28 cellular contexts compared by ENCODE assay signal in genomic region chr16:19713697-19714096, GRCh38. TPM values are rescaled to one million over a fixed set of nuclear protein-coding genes. Genes with fewer than 3 reads are reported as not detected.
DNase-seq lines count a peak whose midpoint lies in the region; ATAC-seq, FAIRE-seq and TF ChIP-seq lines count a peak whose summit lies in the region.
"Had no signal": no experiment of that assay in that cellular context is flagged by ENCODE, and none has a peak within 500 bp of the region (broad histone marks: within the 10 kb centered on the region; RNA-seq: fewer than 3 reads in every experiment).

No MANE protein-coding gene starts in this region.

- H3K27me3 Mint-ChIP-seq in activated T-helper 17 cell treated with anti-CD3 and anti-CD28 coated beads, Interleukin-2, amount 50 U/mL, for 72 hours = no peaks in the 10 kb centered on the region
- H3K27me3 Mint-ChIP-seq: CD4-positive, CD25-positive, alpha-beta regulatory T cell had no signal

- H3K9me3 Mint-ChIP-seq in activated T-helper 17 cell treated with anti-CD3 and anti-CD28 coated beads, Interleukin-2, amount 50 U/mL, for 72 hours = no peaks in the 10 kb centered on the region
- H3K9me3 Mint-ChIP-seq: CD14-positive monocyte; CD4-positive, CD25-positive, alpha-beta regulatory T cell; CD8-positive, alpha-beta T cell had no signal

- H3K9me3 ChIP-seq in HepG2 (ENCODE audit: low read length) (no peaks in the 10 kb centered on the region), right lobe of liver (no peaks in the 10 kb centered on the region), osteoblast (ENCODE audit: low read depth, low read length) (no peaks in the 10 kb centered on the region)
- H3K9me3 ChIP-seq: BE2C, BLaER1, Caco-2 had no signal

- H3K4me2 ChIP-seq in HepG2 (ENCODE audit: low read depth, low read length) (no peak overlapping the region), osteoblast (ENCODE audit: insufficient read depth, low read length) (no peak overlapping the region)
- H3K4me2 ChIP-seq: BLaER1 had no signal

- H3K79me2 ChIP-seq in HepG2 (ENCODE audit: insufficient read depth, low read length) (peaks cover 32% of the 10 kb centered on the region), osteoblast (ENCODE audit: insufficient read depth, low read length) (peaks cover 63% of the 10 kb centered on the region)

- H3K4me1 ChIP-seq in HepG2 (ENCODE audit: insufficient read depth, low read length) (peaks cover 37% of the 10 kb centered on the region), right lobe of liver (peaks cover 0 to 8% (median 3%) of the 10 kb centered on the region in 4 donors), osteoblast (ENCODE audit: insufficient read depth, low read length) (peaks cover 4% of the 10 kb centered on the region)
- H3K4me1 ChIP-seq: BE2C had no signal

- peak overlapping the region; percentile 59 for H3K27ac Mint-ChIP-seq in activated T-helper 17 cell treated with anti-CD3 and anti-CD28 coated beads, Interleukin-2, amount 50 U/mL, for 72 hours
- H3K27ac Mint-ChIP-seq: CD8-positive, alpha-beta T cell had no signal

- TF ChIP-seq EP300 in HepG2 (IDR thresholded peaks at IDR 0.05; ENCODE audit: low read depth in 2 of 2, low read length in 2 of 2) = no peak
- TF ChIP-seq EP300 in HepG2 (CRISPR knock-in tag; IDR thresholded peaks at IDR 0.05; ENCODE audit: borderline replicate concordance) = no peak

- no TSS peak for BruUV-seq in HepG2 (replicated peaks; lab: Mats Ljungman, UMichigan)

- TF ChIP-seq POLR2A in HepG2 (IDR thresholded peaks at IDR 0.05; ENCODE audit: insufficient read depth in 1 of 2, low read depth in 2 of 2, low read length in 2 of 2) = no peak
- TF ChIP-seq POLR2A in right lobe of liver (IDR thresholded peaks at IDR 0.05) = no peak
- TF ChIP-seq POLR2A in H54 (IDR thresholded peaks at IDR 0.05; ENCODE audit: low read depth, low read length) = no peak

- H3K4me1 Mint-ChIP-seq in activated T-helper 17 cell treated with anti-CD3 and anti-CD28 coated beads, Interleukin-2, amount 50 U/mL, for 72 hours = peaks cover 32% of the 10 kb centered on the region

- no peak overlapping the region for H3K4me3 ChIP-seq in HepG2 (replicated peaks in 1 of 3; ENCODE audit: insufficient read depth in 1 of 3, low read depth in 2 of 3, low read length in 3 of 3)
- no peak overlapping the region for H3K4me3 ChIP-seq in right lobe of liver
- H3K4me3 ChIP-seq in osteoblast (ENCODE audit: insufficient read depth, low read length) = no peak overlapping the region
- H3K4me3 ChIP-seq: BLaER1, GM12878 had no signal

- ATAC-seq in HepG2 = no peak
- ATAC-seq in right lobe of liver = no peak
- ATAC-seq in activated T-helper 17 cell treated with anti-CD3 and anti-CD28 coated beads, Interleukin-2, amount 50 U/mL, for 72 hours (replicated peaks) = no peak
- no peak for ATAC-seq in HG03108 (IDR thresholded peaks at IDR 0.05; ENCODE audit: unreplicated experiment)
- ATAC-seq: CD8-positive, alpha-beta T cell; GM12878 had no signal

- H3K27me3 ChIP-seq in HepG2 (ENCODE audit: control insufficient read depth in 1 of 2, insufficient read depth in 2 of 2, low read length in 2 of 2) (no peaks in the 10 kb centered on the region; a peak in 1 of 5 replicates), right lobe of liver (no peaks in the 10 kb centered on the region), osteoblast (ENCODE audit: insufficient read depth, low read length) (no peaks in the 10 kb centered on the region)
- H3K27me3 ChIP-seq: BE2C, BLaER1 had no signal

- no peak for TF ChIP-seq RAD21 in HepG2 (CRISPR knock-in tag; IDR thresholded peaks at IDR 0.05)

- H4K20me1 ChIP-seq in HepG2 (ENCODE audit: insufficient read depth, low read length) (peaks cover 4% of the 10 kb centered on the region), osteoblast (ENCODE audit: insufficient read depth, low read length) (peaks cover 18% of the 10 kb centered on the region)

- TF ChIP-seq CTCF in HepG2 (CRISPR knock-in tag; IDR thresholded peaks at IDR 0.05) (no peak), right lobe of liver (IDR thresholded peaks at IDR 0.05) (no peak), osteoblast (IDR thresholded peaks at IDR 0.05; ENCODE audit: extremely low read depth, low read depth, low read length) (no peak)

- H3K36me3 Mint-ChIP-seq in activated T-helper 17 cell treated with anti-CD3 and anti-CD28 coated beads, Interleukin-2, amount 50 U/mL, for 72 hours (ENCODE audit: low read depth) = peaks cover 60% of the 10 kb centered on the region

- no peak overlapping the region for H3K27ac ChIP-seq in HepG2 (ENCODE audit: extremely low read length, insufficient read depth, low read length)
- no peak overlapping the region for H3K27ac ChIP-seq in right lobe of liver
- no peak overlapping the region for H3K27ac ChIP-seq in osteoblast (ENCODE audit: low read depth, low read length)
- H3K27ac ChIP-seq: BLaER1 had no signal

- peaks cover 33 to 41% of the 10 kb centered on the region in 2 experiments for H3K36me3 ChIP-seq in HepG2 (replicated peaks in 1 of 2; ENCODE audit: control insufficient read depth in 1 of 2, insufficient read depth in 2 of 2, low read length in 2 of 2)
- H3K36me3 ChIP-seq in right lobe of liver = peaks cover 0 to 12% (median 0%) of the 10 kb centered on the region in 4 donors
- peaks cover 29% of the 10 kb centered on the region for H3K36me3 ChIP-seq in osteoblast (ENCODE audit: insufficient read depth, low read length)

- CTCF ChIA-PET in HepG2 (lab: Yijun Ruan, JAX; ENCODE audit: low intra/inter-chr PET ratio, low total read pairs) = no interaction called here

- POLR2A ChIA-PET in HepG2 (lab: Yijun Ruan, JAX) = interaction anchor here (0.6 kb wide), 1 partner anchor 24 kb away, joined by 3 read pairs; no protein-coding TSS in a partner anchor

- H3K4me3 Mint-ChIP-seq in activated T-helper 17 cell treated with anti-CD3 and anti-CD28 coated beads, Interleukin-2, amount 50 U/mL, for 72 hours = no peak overlapping the region
- H3K4me3 Mint-ChIP-seq: CD14-positive monocyte; CD8-positive, alpha-beta T cell had no signal

- in situ Hi-C loops in HepG2 (cut with HindIII; ENCODE audit: extremely low pct_ligation_motif_present, low pct_unique_long_range_greater_than_20kb) = no loop called here

- no peak overlapping the region for H3K9ac ChIP-seq in HepG2 (ENCODE audit: insufficient read depth, low read depth, low read length)
- H3K9ac ChIP-seq: BLaER1 had no signal

- 92% methylated on average over 6 of the region's 6 CpGs for WGBS in HepG2 (ENCODE audit: low lambda C conversion rate)
- WGBS in right lobe of liver (ENCODE audit: insufficient coverage, low coverage, low lambda C conversion rate, missing lambda C conversion rate) = 91% methylated on average over 4 of the region's 6 CpGs

- intact Hi-C loops in HepG2 (cut with micrococcal nuclease; ENCODE audit: unreplicated experiment) = no loop called here
- intact Hi-C loops in right lobe of liver (cut with DNase I) = no loop called here

- no peak for FAIRE-seq in HepG2 (lab: Jason Lieb, UNC)
- FAIRE-seq in H54 (lab: Jason Lieb, UNC) = no peak
- FAIRE-seq: A204.1, GM12878, GM12892, GM18507 had no signal

- H2AFZ ChIP-seq in HepG2 (ENCODE audit: low read length) (no peak overlapping the region), osteoblast (ENCODE audit: low read length) (no peak overlapping the region)

- DNase-seq in HepG2 (ENCODE audit: low spot score) = no peak
- no peak for DNase-seq in right lobe of liver
- peak; percentile 82 for DNase-seq in osteoblast (ENCODE audit: insufficient read length, low spot score, missing footprints)
- no peak for DNase-seq in D341Med (ENCODE audit: low spot score)
- DNase-seq in H54 (ENCODE audit: insufficient read length, low spot score) = no peak
- DNase-seq: 8988T; ACHN; BE2C; C1 segment of cervical spinal cord; Caco-2; Calu3; CD4-positive, CD25-positive, alpha-beta regulatory T cell; CD8-positive, alpha-beta T cell; DMS 273 treated with DMSO at 0.1 percent for 48 hours; DMS153; DMS53; DMS79; DND-41; EL; GDM1 had no signal

RNA-seq across cellular contexts. Expression of gene KNOP1, which starts 4.3 kb away (rescaled TPM):
- total RNA-seq in HepG2 (2016; rRNA removed; fragmentation: Illumina TruSeq; extraction: Trizol) (57.5 and 80.3 TPM in 2 replicates), right lobe of liver (1 to 10 TPM; 3.4 to 9.4 (median 7.3) TPM), osteoblast (10.1 and 15.3 TPM in 2 replicates)
- total RNA-seq in HepG2 (2016; cell fraction: cytosol; rRNA removed; fragmentation: Illumina TruSeq; extraction: Trizol; ENCODE audit: low read depth) = 13.0 and 17.5 TPM in 2 replicates
- total RNA-seq in HepG2 (2016; cell fraction: insoluble cytoplasmic fraction; rRNA removed; fragmentation: Illumina TruSeq; extraction: Trizol) = 60.4 and 77.7 TPM in 2 replicates
- 17.7 and 21.4 TPM in 2 replicates for total RNA-seq in HepG2 (2016; cell fraction: membrane; rRNA removed; fragmentation: Illumina TruSeq; extraction: Trizol)
- 37.8 and 39.8 TPM in 2 replicates for total RNA-seq in HepG2 (2016; cell fraction: nucleus; rRNA removed; fragmentation: Illumina TruSeq; extraction: Trizol)
- 20.6 and 21.2 TPM in 2 replicates for polyA plus RNA-seq in HepG2 (2011; rRNA removed)
- polyA plus RNA-seq in HepG2 (2011; cell fraction: cytosol; rRNA removed) = 11.3 and 14.9 TPM in 2 replicates
- 9.1 and 11.2 TPM in 2 replicates for polyA plus RNA-seq in HepG2 (2011; cell fraction: nucleus; rRNA removed)
- polyA plus RNA-seq in HepG2 (2012) = 34.8 and 37.7 TPM in 2 replicates
- 4.9 and 5.2 TPM in 2 replicates for polyA plus RNA-seq in HepG2 (2016; cell fraction: cytosol; fragmentation: Illumina TruSeq; extraction: Trizol; ENCODE audit: low read depth)
- polyA plus RNA-seq in HepG2 (2016; cell fraction: insoluble cytoplasmic fraction; fragmentation: Illumina TruSeq; extraction: Trizol; ENCODE audit: low read depth) = 78.5 and 79.9 TPM in 2 replicates
- polyA plus RNA-seq in HepG2 (2016; cell fraction: membrane; fragmentation: Illumina TruSeq; extraction: Trizol; ENCODE audit: low read depth) = 9.0 and 11.9 TPM in 2 replicates
- 45.4 and 46.8 TPM in 2 replicates for polyA plus RNA-seq in HepG2 (2016; cell fraction: nucleus; fragmentation: Illumina TruSeq; extraction: Trizol; ENCODE audit: insufficient read depth, low read depth)
- polyA minus RNA-seq in HepG2 (2011; rRNA and poly(A)+ RNA removed; ENCODE audit: low replicate concordance) = 13.7 and 26.8 TPM in 2 replicates
- polyA minus RNA-seq in HepG2 (2011; cell fraction: cytosol; rRNA and poly(A)+ RNA removed) = 6.0 and 8.2 TPM in 2 replicates
- polyA minus RNA-seq in HepG2 (2011; cell fraction: nucleus; rRNA and poly(A)+ RNA removed) = 29.0 and 29.1 TPM in 2 replicates
- total RNA-seq in activated T-helper 17 cell treated with anti-CD3 and anti-CD28 coated beads, Interleukin-2, amount 50 U/mL, for 72 hours = 10 to 100 TPM; 15.6 to 26.6 TPM

RNA-seq across cellular contexts. Expression of gene IQCK, which starts 4.4 kb away (rescaled TPM):
- total RNA-seq in HepG2 (2016; rRNA removed; fragmentation: Illumina TruSeq; extraction: Trizol) = 7.3 and 11.9 TPM in 2 replicates
- 2.5 and 2.7 TPM in 2 replicates for total RNA-seq in HepG2 (2016; cell fraction: cytosol; rRNA removed; fragmentation: Illumina TruSeq; extraction: Trizol; ENCODE audit: low read depth)
- total RNA-seq in HepG2 (2016; cell fraction: insoluble cytoplasmic fraction; rRNA removed; fragmentation: Illumina TruSeq; extraction: Trizol) = 7.4 and 11.9 TPM in 2 replicates
- total RNA-seq in HepG2 (2016; cell fraction: membrane; rRNA removed; fragmentation: Illumina TruSeq; extraction: Trizol) = 5.6 and 6.6 TPM in 2 replicates
- 8.1 and 9.6 TPM in 2 replicates for total RNA-seq in HepG2 (2016; cell fraction: nucleus; rRNA removed; fragmentation: Illumina TruSeq; extraction: Trizol)
- polyA plus RNA-seq in HepG2 (2011; rRNA removed) = 3.0 and 5.1 TPM in 2 replicates
- 4.6 and 5.2 TPM in 2 replicates for polyA plus RNA-seq in HepG2 (2011; cell fraction: cytosol; rRNA removed)
- polyA plus RNA-seq in HepG2 (2011; cell fraction: nucleus; rRNA removed) = 2.5 TPM in 2 replicates
- polyA plus RNA-seq in HepG2 (2012) = 1.8 and 3.4 TPM in 2 replicates
- polyA plus RNA-seq in HepG2 (2016; cell fraction: cytosol; fragmentation: Illumina TruSeq; extraction: Trizol; ENCODE audit: low read depth) = 3.8 and 4.9 TPM in 2 replicates
- 19.6 and 22.1 TPM in 2 replicates for polyA plus RNA-seq in HepG2 (2016; cell fraction: insoluble cytoplasmic fraction; fragmentation: Illumina TruSeq; extraction: Trizol; ENCODE audit: low read depth)
- 7.3 and 8.3 TPM in 2 replicates for polyA plus RNA-seq in HepG2 (2016; cell fraction: membrane; fragmentation: Illumina TruSeq; extraction: Trizol; ENCODE audit: low read depth)
- 10.1 and 10.4 TPM in 2 replicates for polyA plus RNA-seq in HepG2 (2016; cell fraction: nucleus; fragmentation: Illumina TruSeq; extraction: Trizol; ENCODE audit: insufficient read depth, low read depth)
- polyA minus RNA-seq in HepG2 (2011; rRNA and poly(A)+ RNA removed; ENCODE audit: low replicate concordance) = 7.0 and 10.3 TPM in 2 replicates
- polyA minus RNA-seq in HepG2 (2011; cell fraction: cytosol; rRNA and poly(A)+ RNA removed) = 3.2 TPM in 2 replicates
- polyA minus RNA-seq in HepG2 (2011; cell fraction: nucleus; rRNA and poly(A)+ RNA removed) = 6.8 and 10.3 TPM in 2 replicates
- 1 to 10 TPM; 2.0 to 4.7 (median 3.9) TPM for total RNA-seq in right lobe of liver
- total RNA-seq in activated T-helper 17 cell treated with anti-CD3 and anti-CD28 coated beads, Interleukin-2, amount 50 U/mL, for 72 hours = 1 to 10 TPM; 1.7 to 2.9 TPM
- 8.7 and 9.4 TPM in 2 replicates for total RNA-seq in osteoblast
